Comparison of ENCODE assay signal across 13 cellular contexts in the genomic region with DNA sequence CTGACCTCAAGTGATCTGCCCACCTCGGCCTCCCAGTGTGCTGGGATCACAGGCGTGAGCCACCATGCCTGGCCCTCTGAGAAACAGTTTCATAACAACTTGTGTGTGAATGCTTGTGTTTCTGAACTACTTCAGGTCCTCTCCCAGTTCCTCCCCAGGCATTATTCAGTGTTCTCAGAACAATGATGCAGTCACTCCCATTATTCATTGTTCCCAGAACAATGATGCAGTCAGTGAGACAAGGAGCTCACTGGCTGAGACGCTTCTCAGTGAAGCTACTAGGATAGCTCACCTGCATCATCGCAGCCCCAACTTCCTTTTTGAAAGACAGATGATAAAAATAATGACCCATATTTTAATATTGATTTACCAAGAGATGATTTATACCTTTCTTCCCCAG.
"Had no signal": no experiment of that assay in that cellular context is flagged by ENCODE, and none has a peak within 500 bp of the region (broad histone marks: within the 10 kb centered on the region; RNA-seq: fewer than 3 reads in every experiment).

No MANE protein-coding gene starts in this region.

- H3K9me3 ChIP-seq: ovary, stomach, tibial nerve had no signal

- H3K4me3 Mint-ChIP-seq: activated CD4-positive, alpha-beta memory T cell treated with anti-CD3 and anti-CD28 coated beads for 36 hours; activated naive CD8-positive, alpha-beta T cell; activated T-cell treated with anti-CD3 and anti-CD28 coated beads, Interleukin-2, amount 50 U/mL, for 4 hours; nephron; T-helper 2 cell treated with Interferon-gamma antibody and Interleukin-4, amounts not matched to agents 5 μg/mL and 100 μg/mL, for 36 hours had no signal

- ATAC-seq: activated T-cell treated with anti-CD3 and anti-CD28 coated beads, Interleukin-2, amount 50 U/mL, for 4 hours had no signal

- H3K4me3 ChIP-seq: ovary, stomach, tibial nerve had no signal

- H3K27ac ChIP-seq: ovary, tibial nerve had no signal

- H3K36me3 ChIP-seq: ovary, stomach, tibial nerve had no signal

- H3K27ac Mint-ChIP-seq: activated CD4-positive, alpha-beta memory T cell treated with anti-CD3 and anti-CD28 coated beads for 36 hours; activated naive CD8-positive, alpha-beta T cell; nephron; T-helper 2 cell treated with Interferon-gamma antibody and Interleukin-4, amounts not matched to agents 5 μg/mL and 100 μg/mL, for 36 hours had no signal

- H3K36me3 Mint-ChIP-seq: activated CD4-positive, alpha-beta memory T cell treated with anti-CD3 and anti-CD28 coated beads for 36 hours; activated naive CD8-positive, alpha-beta T cell had no signal

- H3K9me3 Mint-ChIP-seq: activated CD4-positive, alpha-beta memory T cell treated with anti-CD3 and anti-CD28 coated beads for 36 hours; activated T-cell treated with anti-CD3 and anti-CD28 coated beads, Interleukin-2, amount 50 U/mL, for 4 hours; nephron; T-helper 2 cell treated with Interferon-gamma antibody and Interleukin-4, amounts not matched to agents 5 μg/mL and 100 μg/mL, for 36 hours had no signal

- FAIRE-seq: endothelial cell of umbilical vein had no signal

- H3K27me3 ChIP-seq: ovary, stomach, tibial nerve had no signal

- DNase-seq: activated CD4-positive, alpha-beta memory T cell treated with anti-CD3 and anti-CD28 coated beads for 36 hours; activated gamma-delta T cell; activated T-cell treated with anti-CD3 and anti-CD28 coated beads, Interleukin-2, amount 50 U/mL, for 4 hours; glutamatergic neuron; ovary; retina; stimulated activated CD4-positive, alpha-beta T cell treated with anti-CD3 and anti-CD28 coated beads, Interleukin-4, amount 100 ng/mL, for 4 hours; stomach had no signal
